ENCODE assay signal across 23 cellular contexts in genomic region chrX:69307029-69307428, GRCh38.
DNase-seq lines count a peak whose midpoint lies in the region; FAIRE-seq and TF ChIP-seq lines count a peak whose summit lies in the region.
"Had no signal": no experiment of that assay in that cellular context is flagged by ENCODE, and none has a peak within 500 bp of the region (broad histone marks: within the 10 kb centered on the region; RNA-seq: fewer than 3 reads in every experiment).

No MANE protein-coding gene starts in this region.

- no peak overlapping the region for H2AFZ ChIP-seq in H1 (ENCODE audit: low read length)
- H2AFZ ChIP-seq: GM23248 had no signal

- DNase-seq in cardiac septum (ENCODE audit: low spot score) (peak; percentile 39), left ventricle myocardium inferior (no peak), H1 (ENCODE audit: low read depth in 1 of 2, low spot score in 2 of 2) (no peak), progenitor cell of endocrine pancreas (ENCODE audit: low spot score, unreplicated experiment) (no peak), small intestine (no peak), HT-29 (ENCODE audit: low spot score) (no peak)
- DNase-seq in activated CD4-positive, alpha-beta T cell treated with anti-CD3 and anti-CD28 coated beads, Interleukin-2, amount 10 ng/mL, durations not matched to agents 24 days and 14 days, result no peak
- DNase-seq: AML-193; Caco-2; CD4-positive, alpha-beta T cell; GM23248; HFFc6 had no signal

- H3K9ac ChIP-seq in H1 (replicated peaks in 1 of 4; ENCODE audit: extremely low read depth in 1 of 4, low read depth in 3 of 4, low read length in 3 of 4), result no peak overlapping the region
- H3K9ac ChIP-seq: GM23248 had no signal

- H3K4me2 ChIP-seq in H1 (ENCODE audit: insufficient read depth in 1 of 2, low read depth in 2 of 2, low read length in 2 of 2), result peak overlapping the region; percentile 21 to 36; a peak in 3 of 4 replicates
- H3K4me2 ChIP-seq: A549 had no signal

- H3K4me1 Mint-ChIP-seq in progenitor cell of endocrine pancreas (ENCODE audit: low read depth), result peaks cover 5% of the 10 kb centered on the region
- H3K4me1 Mint-ChIP-seq in activated CD4-positive, alpha-beta T cell treated with anti-CD3 and anti-CD28 coated beads, Interleukin-2, amount 10 ng/mL, durations not matched to agents 24 days and 14 days, result no peaks in the 10 kb centered on the region

- no peak overlapping the region for H2BK5ac ChIP-seq in H1 (ENCODE audit: low read depth, low read length)

- no peak for TF ChIP-seq CTCF in left ventricle myocardium inferior (IDR thresholded peaks at IDR 0.05; ENCODE audit: borderline replicate concordance)
- TF ChIP-seq CTCF in H1 (IDR thresholded peaks at IDR 0.05; ENCODE audit: control extremely low read depth in 1 of 3, insufficient read depth in 1 of 3, low read depth in 1 of 3, low read length in 3 of 3), result no peak
- no peak for TF ChIP-seq CTCF in progenitor cell of endocrine pancreas (IDR thresholded peaks at IDR 0.05; ENCODE audit: unreplicated experiment)

- H3K27me3 Mint-ChIP-seq in progenitor cell of endocrine pancreas, result peaks cover 15% of the 10 kb centered on the region
- peaks cover 3% of the 10 kb centered on the region for H3K27me3 Mint-ChIP-seq in activated CD4-positive, alpha-beta T cell treated with anti-CD3 and anti-CD28 coated beads, Interleukin-2, amount 10 ng/mL, durations not matched to agents 24 days and 14 days

- H3K4ac ChIP-seq in H1 (replicated peaks; ENCODE audit: insufficient read length, low read depth, low read length), result no peak overlapping the region

- CTCF ChIA-PET in H1 (lab: Charles Lee; ENCODE audit: partially characterized antibody), result interaction anchor here (0.7 to 5.2 kb wide), 3 partner anchors 15 to 80 kb away, joined by 3 to 22 read pairs (median 4); no protein-coding TSS in a partner anchor

- no peak overlapping the region for H2BK12ac ChIP-seq in H1 (ENCODE audit: low read depth, low read length)

- H3K79me2 ChIP-seq in H1 (ENCODE audit: control insufficient read depth in 1 of 2, insufficient read depth in 2 of 2, low read length in 2 of 2), result no peaks in the 10 kb centered on the region

- no peak overlapping the region for H2BK15ac ChIP-seq in H1 (ENCODE audit: low read length)

- 40% methylated on average over 1 of the region's 1 CpG; no CpG with 5 or more reads in 1 of the 2 experiments for WGBS in H1 (ENCODE audit: extremely low coverage in 1 of 2, insufficient coverage in 1 of 2, insufficient read length in 1 of 2, insufficient replicate concordance in 2 of 2, low coverage in 1 of 2, low lambda C conversion rate in 2 of 2, missing lambda C conversion rate in 1 of 2), 2 experiments
- WGBS in small intestine, 3 donors, result 80 to 96% (median 92%) methylated on average over 1 of the region's 1 CpG

- no peak overlapping the region for H4K8ac ChIP-seq in H1 (ENCODE audit: extremely low read depth, insufficient read depth, low read length)

- POLR2A ChIA-PET in H1 (lab: Charles Lee; ENCODE audit: partially characterized antibody), result no interaction called here

- no peak overlapping the region for H4K5ac ChIP-seq in H1 (ENCODE audit: insufficient read length, low read depth, low read length)

- no peak overlapping the region for H3K4me3 Mint-ChIP-seq in progenitor cell of endocrine pancreas (ENCODE audit: low read depth)
- H3K4me3 Mint-ChIP-seq in activated CD4-positive, alpha-beta T cell treated with anti-CD3 and anti-CD28 coated beads, Interleukin-2, amount 10 ng/mL, durations not matched to agents 24 days and 14 days, result no peak overlapping the region
- H3K4me3 Mint-ChIP-seq: CD4-positive, alpha-beta T cell; HFFc6; IgD-negative memory B cell had no signal

- no peak for TF ChIP-seq EP300 in H1 (IDR thresholded peaks at IDR 0.05; ENCODE audit: borderline replicate concordance in 1 of 2, low read depth in 2 of 2, low read length in 2 of 2)

- FAIRE-seq in H1 (lab: Jason Lieb, UNC) (no peak), small intestine (lab: Jason Lieb, UNC) (no peak)
- FAIRE-seq: A549, D721Med, G401.6, GM12891, GM19239, HepG2, HTR-8/SVneo had no signal

- no peaks in the 10 kb centered on the region for H4K20me1 ChIP-seq in H1 (replicated peaks in 1 of 2; ENCODE audit: control insufficient read depth in 1 of 2, insufficient read depth in 2 of 2, low read length in 2 of 2)

- H3K56ac ChIP-seq in H1 (replicated peaks; ENCODE audit: insufficient read length, low read depth, low read length), result no peak overlapping the region

- H3K18ac ChIP-seq in H1 (ENCODE audit: extremely low read depth, low read length), result peak overlapping the region; percentile 60

- H3K27ac ChIP-seq in left ventricle myocardium inferior (replicated peaks) (no peak overlapping the region), H1 (ENCODE audit: low read depth, low read length) (no peak overlapping the region), small intestine (ENCODE audit: low read depth in 1 of 2, low read length in 1 of 2) (no peak overlapping the region)
- H3K27ac ChIP-seq: 22Rv1, A549, C4-2B, GM23248, HL-60 had no signal

- H2BK20ac ChIP-seq in H1 (ENCODE audit: low read length), result no peak overlapping the region

- peak overlapping the region; percentile 47 for H2BK120ac ChIP-seq in H1 (replicated peaks; ENCODE audit: low read depth, low read length)

- no peaks in the 10 kb centered on the region for H3K36me3 Mint-ChIP-seq in progenitor cell of endocrine pancreas (ENCODE audit: insufficient read depth)
- no peaks in the 10 kb centered on the region for H3K36me3 Mint-ChIP-seq in activated CD4-positive, alpha-beta T cell treated with anti-CD3 and anti-CD28 coated beads, Interleukin-2, amount 10 ng/mL, durations not matched to agents 24 days and 14 days (ENCODE audit: low read depth)
- H3K36me3 Mint-ChIP-seq: IgD-negative memory B cell had no signal

- intact Hi-C loops in cardiac septum (cut with DNase I) (no loop called here), left ventricle myocardium inferior (cut with micrococcal nuclease) (no loop called here)
- intact Hi-C loops in activated CD4-positive, alpha-beta T cell treated with anti-CD3 and anti-CD28 coated beads, Interleukin-2, amount 10 ng/mL, durations not matched to agents 24 days and 14 days (cut with micrococcal nuclease), result no loop called here

- no peaks in the 10 kb centered on the region for H3K79me1 ChIP-seq in H1 (ENCODE audit: low read depth, low read length)

- H3K36me3 ChIP-seq in left ventricle myocardium inferior (no peaks in the 10 kb centered on the region), H1 (ENCODE audit: control insufficient read depth in 2 of 4, insufficient read depth in 4 of 4, low read length in 3 of 4) (no peaks in the 10 kb centered on the region), small intestine (ENCODE audit: control insufficient read depth in 2 of 2, insufficient read depth in 2 of 2, low read length in 2 of 2) (no peaks in the 10 kb centered on the region)

- H3K27me3 ChIP-seq in left ventricle myocardium inferior (ENCODE audit: low read depth), result peaks cover 4% of the 10 kb centered on the region
- no peaks in the 10 kb centered on the region for H3K27me3 ChIP-seq in H1 (replicated peaks in 1 of 4; ENCODE audit: control insufficient read depth in 3 of 4, extremely low read depth in 1 of 4, insufficient read depth in 3 of 4, low read length in 3 of 4)
- H3K27me3 ChIP-seq in small intestine (ENCODE audit: control insufficient read depth in 2 of 2, insufficient read depth in 2 of 2, low read length in 2 of 2), result no peaks in the 10 kb centered on the region

- H3K23ac ChIP-seq in H1 (ENCODE audit: insufficient read length), result no peak overlapping the region

- H3K14ac ChIP-seq in H1 (ENCODE audit: insufficient read length), result no peak overlapping the region

- peak overlapping the region; percentile 20 for H3K27ac Mint-ChIP-seq in progenitor cell of endocrine pancreas
- H3K27ac Mint-ChIP-seq in activated CD4-positive, alpha-beta T cell treated with anti-CD3 and anti-CD28 coated beads, Interleukin-2, amount 10 ng/mL, durations not matched to agents 24 days and 14 days, result no peak overlapping the region
- H3K27ac Mint-ChIP-seq: CD4-positive, alpha-beta T cell; HFFc6 had no signal

- no peaks in the 10 kb centered on the region for H3K9me3 ChIP-seq in left ventricle myocardium inferior (replicated peaks)
- H3K9me3 ChIP-seq in H1 (ENCODE audit: insufficient read depth in 2 of 2, low read depth in 1 of 2, low read length in 1 of 2), result no peaks in the 10 kb centered on the region
- H3K9me3 ChIP-seq in small intestine (ENCODE audit: control insufficient read depth, low read depth), result no peaks in the 10 kb centered on the region
- H3K9me3 ChIP-seq: A549, Caco-2 had no signal

- H3K4me3 ChIP-seq in left ventricle myocardium inferior (no peak overlapping the region), H1 (ENCODE audit: extremely low read depth in 1 of 4, insufficient read depth in 2 of 4, low read depth in 3 of 4, low read length in 4 of 4) (no peak overlapping the region), small intestine (ENCODE audit: low read depth in 1 of 2, low read length in 2 of 2) (no peak overlapping the region)
- H3K4me3 ChIP-seq: A549, GM23248 had no signal

- H3K23me2 ChIP-seq in H1 (ENCODE audit: low read depth, low read length), result no peaks in the 10 kb centered on the region

- no peak for TF ChIP-seq POLR2A in H1 (IDR thresholded peaks at IDR 0.05; ENCODE audit: control extremely low read depth in 1 of 2, low read depth in 2 of 2, low read length in 2 of 2)

- peaks cover 12% of the 10 kb centered on the region for H3K9me3 Mint-ChIP-seq in progenitor cell of endocrine pancreas (ENCODE audit: low read depth)
- no peaks in the 10 kb centered on the region for H3K9me3 Mint-ChIP-seq in activated CD4-positive, alpha-beta T cell treated with anti-CD3 and anti-CD28 coated beads, Interleukin-2, amount 10 ng/mL, durations not matched to agents 24 days and 14 days
- H3K9me3 Mint-ChIP-seq: CD4-positive, alpha-beta T cell; HFFc6 had no signal

- no peaks in the 10 kb centered on the region for H3K4me1 ChIP-seq in left ventricle myocardium inferior
- peaks cover 1 to 19% (median 6%) of the 10 kb centered on the region in 4 experiments; a peak in 5 of 7 replicates for H3K4me1 ChIP-seq in H1 (replicated peaks in 1 of 4; ENCODE audit: control insufficient read depth in 3 of 4, insufficient read depth in 4 of 4, low read length in 3 of 4)
- no peaks in the 10 kb centered on the region for H3K4me1 ChIP-seq in small intestine (ENCODE audit: control insufficient read depth in 2 of 2, insufficient read depth in 1 of 2, low read depth in 1 of 2, low read length in 1 of 2)
- H3K4me1 ChIP-seq: A549, Caco-2 had no signal

- no peak for TF ChIP-seq RAD21 in H1 (IDR thresholded peaks at IDR 0.05 in 1 of 2, conservative IDR thresholded peaks at IDR 0.05 in 1 of 2; ENCODE audit: low read depth in 2 of 2, low read length in 2 of 2)

- H2AK5ac ChIP-seq in H1 (ENCODE audit: low read depth, low read length), result no peak overlapping the region

- H4K91ac ChIP-seq in H1 (replicated peaks; ENCODE audit: insufficient read length, low read length), result no peak overlapping the region
